ENCODE assay signal across 14 cellular contexts in the genomic region with DNA sequence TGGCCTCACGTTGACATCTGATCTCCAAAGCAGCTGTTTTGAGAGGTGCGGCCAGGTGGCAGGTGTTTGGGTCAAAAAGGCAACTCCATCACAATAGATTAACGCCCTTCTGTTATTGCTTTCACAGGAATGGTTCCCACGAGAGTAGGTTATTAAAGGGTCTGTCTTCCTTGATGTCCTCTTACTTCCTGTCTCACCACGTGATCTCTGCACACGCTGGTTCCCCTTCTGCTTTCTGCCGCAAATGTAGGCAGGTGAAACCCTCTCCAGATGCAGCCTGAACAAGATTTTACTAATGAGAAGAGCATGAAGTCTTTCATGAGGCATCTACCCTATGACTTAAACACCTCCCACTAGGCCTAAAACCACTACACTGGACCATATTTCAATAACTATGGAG. TPM values are rescaled to one million over a fixed set of nuclear protein-coding genes. Genes with fewer than 3 reads are reported as not detected.
A peak's percentile ranks its signal among the peaks of the same experiment; 100 is the strongest.
DNase-seq lines count a peak whose midpoint lies in the region; ATAC-seq and TF ChIP-seq lines count a peak whose summit lies in the region.
"Had no signal": no experiment of that assay in that cellular context is flagged by ENCODE, and none has a peak within 500 bp of the region (broad histone marks: within the 10 kb centered on the region; RNA-seq: fewer than 3 reads in every experiment).

No MANE protein-coding gene starts in this region.

- ATAC-seq in stimulated activated naive B cell treated with anti-CD40 and anti-IgM and Interleukin-4, amounts not matched to agents 10 μg/mL and 1 μg/mL and 100 μg/mL, for 72 hours (replicated peaks), result peak; percentile 98
- ATAC-seq in left colon, result no peak
- no peak for ATAC-seq in HG03442 (IDR thresholded peaks at IDR 0.05; ENCODE audit: unreplicated experiment)
- ATAC-seq: effector memory CD8-positive, alpha-beta T cell had no signal

- no peak for TF ChIP-seq POLR2A in NB4 (IDR thresholded peaks at IDR 0.05; ENCODE audit: extremely low read depth, insufficient read length)

- peaks cover 3% of the 10 kb centered on the region for H3K27me3 Mint-ChIP-seq in activated naive CD4-positive, alpha-beta T cell treated with anti-CD3 and anti-CD28 coated beads, Interleukin-2, amount 10 ng/mL, durations not matched to agents 7 days and 5 days
- no peaks in the 10 kb centered on the region for H3K27me3 Mint-ChIP-seq in stimulated activated naive B cell treated with anti-CD40 and anti-IgM and Interleukin-4, amounts not matched to agents 10 μg/mL and 1 μg/mL and 100 μg/mL, for 72 hours
- H3K27me3 Mint-ChIP-seq: effector memory CD8-positive, alpha-beta T cell had no signal

- H3K4me3 ChIP-seq in NB4 (ENCODE audit: low read depth, low read length), result no peak overlapping the region

- H3K9me3 Mint-ChIP-seq in activated naive CD4-positive, alpha-beta T cell treated with anti-CD3 and anti-CD28 coated beads, Interleukin-2, amount 10 ng/mL, durations not matched to agents 7 days and 5 days, result peaks cover 13% of the 10 kb centered on the region
- peaks cover 0 to 2% of the 10 kb centered on the region in 2 donors for H3K9me3 Mint-ChIP-seq in stimulated activated naive B cell treated with anti-CD40 and anti-IgM and Interleukin-4, amounts not matched to agents 10 μg/mL and 1 μg/mL and 100 μg/mL, for 72 hours
- H3K9me3 Mint-ChIP-seq: effector memory CD8-positive, alpha-beta T cell had no signal

- no peak overlapping the region for H3K4me3 Mint-ChIP-seq in activated naive CD4-positive, alpha-beta T cell treated with anti-CD3 and anti-CD28 coated beads, Interleukin-2, amount 10 ng/mL, durations not matched to agents 7 days and 5 days
- peak overlapping the region; percentile 41 to 50 for H3K4me3 Mint-ChIP-seq in stimulated activated naive B cell treated with anti-CD40 and anti-IgM and Interleukin-4, amounts not matched to agents 10 μg/mL and 1 μg/mL and 100 μg/mL, for 72 hours
- H3K4me3 Mint-ChIP-seq: effector memory CD8-positive, alpha-beta T cell had no signal

- no peak for TF ChIP-seq CTCF in NB4 (IDR thresholded peaks at IDR 0.05; ENCODE audit: low read depth, low read length)

- peaks cover 9% of the 10 kb centered on the region for H3K4me1 Mint-ChIP-seq in activated naive CD4-positive, alpha-beta T cell treated with anti-CD3 and anti-CD28 coated beads, Interleukin-2, amount 10 ng/mL, durations not matched to agents 7 days and 5 days
- peaks cover 27 to 43% of the 10 kb centered on the region in 2 donors for H3K4me1 Mint-ChIP-seq in stimulated activated naive B cell treated with anti-CD40 and anti-IgM and Interleukin-4, amounts not matched to agents 10 μg/mL and 1 μg/mL and 100 μg/mL, for 72 hours

- no peak for DNase-seq in activated naive CD4-positive, alpha-beta T cell treated with anti-CD3 and anti-CD28 coated beads, Interleukin-2, amount 10 ng/mL, durations not matched to agents 7 days and 5 days
- DNase-seq in activated naive CD4-positive, alpha-beta T cell (lab: John Stamatoyannopoulos, UW), result no peak
- DNase-seq in NB4 (ENCODE audit: low read depth) (peak; percentile 17), RPMI8226 (peak; percentile 60), left colon (no peak), NCI-H524 treated with DMSO at 0.1 percent for 48 hours (lab: John Stamatoyannopoulos, UW) (no peak)
- peak; percentile 50 for DNase-seq in stimulated activated naive B cell treated with anti-CD40 and anti-IgM and Interleukin-4, amounts not matched to agents 10 μg/mL and 1 μg/mL and 100 μg/mL, for 72 hours
- DNase-seq: effector memory CD8-positive, alpha-beta T cell; kidney; NCI-H345; SIG-M5; stimulated activated CD4-positive, alpha-beta T cell treated with anti-CD3 and anti-CD28 coated beads, Interleukin-2, amount 100 ng/mL, for 48 hours; stimulated activated naive CD4-positive, alpha-beta T cell treated with Interleukin-2 at 50 U/mL for 16 hours had no signal

- intact Hi-C loops in left colon (cut with DNase I, micrococcal nuclease), result no loop called here

- peaks cover 26% of the 10 kb centered on the region for H3K36me3 Mint-ChIP-seq in activated naive CD4-positive, alpha-beta T cell treated with anti-CD3 and anti-CD28 coated beads, Interleukin-2, amount 10 ng/mL, durations not matched to agents 7 days and 5 days
- peaks cover 19 to 29% of the 10 kb centered on the region in 2 donors for H3K36me3 Mint-ChIP-seq in stimulated activated naive B cell treated with anti-CD40 and anti-IgM and Interleukin-4, amounts not matched to agents 10 μg/mL and 1 μg/mL and 100 μg/mL, for 72 hours

- H3K27ac Mint-ChIP-seq in activated naive CD4-positive, alpha-beta T cell treated with anti-CD3 and anti-CD28 coated beads, Interleukin-2, amount 10 ng/mL, durations not matched to agents 7 days and 5 days, result peak overlapping the region; percentile 39
- H3K27ac Mint-ChIP-seq in stimulated activated naive B cell treated with anti-CD40 and anti-IgM and Interleukin-4, amounts not matched to agents 10 μg/mL and 1 μg/mL and 100 μg/mL, for 72 hours, result peak overlapping the region; percentile 90

- CTCF ChIA-PET in activated naive CD4-positive, alpha-beta T cell treated with anti-CD3 and anti-CD28 coated beads, Interleukin-2, amount 10 ng/mL, durations not matched to agents 7 days and 5 days (lab: Charles Lee), result no interaction called here

RNA-seq across cellular contexts. Expression of a gene that starts 22.8 kb away (rescaled TPM):
- 10 to 100 TPM; 21.1 to 21.5 TPM for total RNA-seq in left colon

RNA-seq across cellular contexts. Expression of a gene that starts 36.6 kb away (rescaled TPM):
- 10 to 100 TPM in 1 of 2 donors, 1 to 10 TPM in 1; 7.6 to 10.1 TPM for total RNA-seq in left colon

RNA-seq across cellular contexts. Expression of a gene that starts 36.7 kb away (rescaled TPM):
- 10 to 100 TPM; 21.7 to 22.6 TPM for total RNA-seq in left colon

Comparison
In these comparisons a context has a peak if more than half of its experiments do, and no peak if none do; other contexts are left out.
1. DNase-seq: peak in NB4 (single experiment), RPMI8226 (single experiment) and stimulated activated naive B cell treated with anti-CD40 and anti-IgM and Interleukin-4, amounts not matched to agents 10 μg/mL and 1 μg/mL and 100 μg/mL, for 72 hours (single experiment); none in activated naive CD4-positive, alpha-beta T cell treated with anti-CD3 and anti-CD28 coated beads, Interleukin-2, amount 10 ng/mL, durations not matched to agents 7 days and 5 days (single experiment), activated naive CD4-positive, alpha-beta T cell (0 of 4), left colon (0 of 2) and NCI-H524 treated with DMSO at 0.1 percent for 48 hours (single experiment).
2. ATAC-seq: peak in stimulated activated naive B cell treated with anti-CD40 and anti-IgM and Interleukin-4, amounts not matched to agents 10 μg/mL and 1 μg/mL and 100 μg/mL, for 72 hours (2 of 2); none in left colon (single experiment) and HG03442 (single experiment).